In the genomic region with DNA sequence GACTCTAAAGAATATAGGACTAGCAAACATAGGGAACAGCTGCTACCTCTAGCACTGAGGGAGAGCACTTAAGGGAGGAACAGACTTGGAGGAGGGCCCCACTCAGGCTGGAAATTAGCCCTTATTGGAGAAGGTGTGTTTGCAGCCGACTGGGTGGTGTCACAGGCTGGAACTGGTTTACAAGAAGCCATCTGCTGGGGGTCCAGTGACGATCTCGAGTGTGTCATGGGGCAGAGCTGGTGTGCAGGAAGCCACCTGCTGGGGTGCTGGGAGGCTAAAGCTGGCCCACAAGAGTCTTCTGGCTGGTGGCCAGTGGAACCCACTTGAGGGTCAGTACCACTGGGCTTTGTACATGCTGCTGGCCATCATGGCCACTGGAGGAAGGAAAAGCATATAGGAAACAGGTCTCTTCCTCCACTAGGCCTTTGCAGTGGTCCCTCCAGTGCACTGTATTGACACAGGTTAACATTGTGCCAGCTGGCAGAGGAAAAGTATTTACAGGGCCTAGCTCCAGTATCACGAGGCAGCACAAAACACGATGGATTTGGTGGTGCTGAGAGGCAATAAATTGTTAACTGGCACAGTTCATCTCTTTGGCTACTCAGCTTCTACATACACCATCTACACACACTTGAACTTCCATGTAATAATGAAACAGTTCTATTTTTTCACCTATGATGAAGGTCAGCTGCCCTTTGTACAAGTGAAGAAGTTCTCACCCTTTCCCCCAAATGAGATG, we compare ENCODE assay signal across 10 cellular contexts. TPM values are rescaled to one million over a fixed set of nuclear protein-coding genes. Genes with fewer than 3 reads are reported as not detected.
A peak's percentile ranks its signal among the peaks of the same experiment; 100 is the strongest.
DNase-seq lines count a peak whose midpoint lies in the region; ATAC-seq and TF ChIP-seq lines count a peak whose summit lies in the region.
"Had no signal": no experiment of that assay in that cellular context is flagged by ENCODE, and none has a peak within 500 bp of the region (broad histone marks: within the 10 kb centered on the region; RNA-seq: fewer than 3 reads in every experiment).

No MANE protein-coding gene starts in this region.

- H3K9me3 ChIP-seq in mammary epithelial cell (replicated peaks; ENCODE audit: insufficient read depth, low read length): no peaks in the 10 kb centered on the region
- no peaks in the 10 kb centered on the region for H3K9me3 ChIP-seq in prostate gland

- TF ChIP-seq POLR2A in prostate gland (IDR thresholded peaks at IDR 0.05): no peak

- no peaks in the 10 kb centered on the region for H3K27me3 ChIP-seq in mammary epithelial cell (ENCODE audit: insufficient read depth, low read length)
- H3K27me3 ChIP-seq in prostate gland (replicated peaks; ENCODE audit: insufficient read depth): no peaks in the 10 kb centered on the region

- H3K4me2 ChIP-seq in mammary epithelial cell (ENCODE audit: insufficient read depth, low read depth, low read length): no peak overlapping the region
- H3K4me2 ChIP-seq: KMS-11 had no signal

- H3K4me1 ChIP-seq in mammary epithelial cell (ENCODE audit: insufficient read depth, low read length) (peaks cover 24% of the 10 kb centered on the region), prostate gland (replicated peaks) (no peaks in the 10 kb centered on the region)

- H3K27ac ChIP-seq in mammary epithelial cell (ENCODE audit: insufficient read depth, low read depth, low read length): peak overlapping the region; percentile 53
- no peak overlapping the region for H3K27ac ChIP-seq in prostate gland
- H3K27ac ChIP-seq: KMS-11 had no signal

- TF ChIP-seq CTCF in mammary epithelial cell (conservative IDR thresholded peaks at IDR 0.05 in 1 of 2, IDR thresholded peaks at IDR 0.05 in 1 of 2; ENCODE audit: extremely low read depth in 1 of 2, insufficient read depth in 1 of 2, low read depth in 1 of 2, low read length in 2 of 2) (no peak), prostate gland (IDR thresholded peaks at IDR 0.05) (no peak), GM10266 (IDR thresholded peaks at IDR 0.05; ENCODE audit: control insufficient read depth, insufficient read depth, low read depth, missing control alignments) (no peak)

- H3K27me3 Mint-ChIP-seq in activated CD4-positive, alpha-beta T cell treated with anti-CD3 and anti-CD28 coated beads, Interleukin-2, amount 10 ng/mL, durations not matched to agents 7 days and 5 days: peaks cover 2% of the 10 kb centered on the region

- H2AFZ ChIP-seq in mammary epithelial cell (ENCODE audit: low read depth, low read length): no peak overlapping the region

- no peaks in the 10 kb centered on the region for H3K4me1 Mint-ChIP-seq in activated CD4-positive, alpha-beta T cell treated with anti-CD3 and anti-CD28 coated beads, Interleukin-2, amount 10 ng/mL, durations not matched to agents 7 days and 5 days

- in situ Hi-C loops in mammary epithelial cell (cut with MboI; ENCODE audit: low sequenced_read_pairs in 2 of 2): no loop called here

- 54% methylated on average over 5 of the region's 5 CpGs for WGBS in mammary epithelial cell (ENCODE audit: low coverage, missing lambda C conversion rate)
- WGBS in prostate gland: 48% methylated on average over 5 of the region's 5 CpGs

- ATAC-seq in GM18868 (IDR thresholded peaks at IDR 0.05; ENCODE audit: unreplicated experiment): peak; percentile 16
- no peak for ATAC-seq in HG03175 (IDR thresholded peaks at IDR 0.05; ENCODE audit: unreplicated experiment)
- ATAC-seq: esophagus mucosa had no signal

- H3K9ac ChIP-seq in mammary epithelial cell (ENCODE audit: insufficient read depth, low read length): no peak overlapping the region
- H3K9ac ChIP-seq: KMS-11 had no signal

- POLR2A ChIA-PET in activated CD4-positive, alpha-beta T cell treated with anti-CD3 and anti-CD28 coated beads, Interleukin-2, amount 10 ng/mL, durations not matched to agents 7 days and 5 days (lab: Charles Lee): no interaction called here

- BruUV-seq in mammary epithelial cell (replicated peaks; lab: Mats Ljungman, UMichigan): no TSS peak

- H3K9me3 Mint-ChIP-seq in activated CD4-positive, alpha-beta T cell treated with anti-CD3 and anti-CD28 coated beads, Interleukin-2, amount 10 ng/mL, durations not matched to agents 7 days and 5 days: peaks cover 4% of the 10 kb centered on the region

- H3K4me3 ChIP-seq in mammary epithelial cell (replicated peaks in 1 of 3; ENCODE audit: insufficient read depth in 1 of 3, low read depth in 2 of 3, low read length in 3 of 3) (no peak overlapping the region), prostate gland (no peak overlapping the region)

- H3K79me2 ChIP-seq in mammary epithelial cell (ENCODE audit: insufficient read depth, low read length): peaks cover 80% of the 10 kb centered on the region

- dilution Hi-C loops in mammary epithelial cell (cut with HindIII; ENCODE audit: low sequenced_read_pairs): no loop called here

- intact Hi-C loops in mammary epithelial cell (cut with micrococcal nuclease): no loop called here
- intact Hi-C loops in prostate gland (cut with DNase I): no loop called here

- CTCF ChIA-PET in mammary epithelial cell (lab: Charles Lee; ENCODE audit: low non-redundant PET): no interaction called here
- CTCF ChIA-PET in activated CD4-positive, alpha-beta T cell treated with anti-CD3 and anti-CD28 coated beads, Interleukin-2, amount 10 ng/mL, durations not matched to agents 7 days and 5 days (lab: Charles Lee): no interaction called here

- peak; percentile 81 for DNase-seq in NCI-H1092 treated with DMSO at 0.1 percent for 48 hours (lab: John Stamatoyannopoulos, UW)
- DNase-seq in mammary epithelial cell: no peak
- DNase-seq in prostate gland (ENCODE audit: low spot score): peak; percentile 46
- no peak for DNase-seq in GM10266 (ENCODE audit: extremely low spot score)
- no peak for DNase-seq in activated CD4-positive, alpha-beta T cell treated with anti-CD3 and anti-CD28 coated beads, Interleukin-2, amount 10 ng/mL, durations not matched to agents 7 days and 5 days
- no peak for DNase-seq in NAMALWA (ENCODE audit: low spot score)

- H4K20me1 ChIP-seq in mammary epithelial cell (ENCODE audit: insufficient read depth, low read length): no peaks in the 10 kb centered on the region

- H3K36me3 ChIP-seq in mammary epithelial cell (ENCODE audit: insufficient read depth, low read length) (no peaks in the 10 kb centered on the region), prostate gland (no peaks in the 10 kb centered on the region)

- peaks cover 13% of the 10 kb centered on the region for H3K36me3 Mint-ChIP-seq in activated CD4-positive, alpha-beta T cell treated with anti-CD3 and anti-CD28 coated beads, Interleukin-2, amount 10 ng/mL, durations not matched to agents 7 days and 5 days (ENCODE audit: low read depth)

- H3K4me3 Mint-ChIP-seq in activated CD4-positive, alpha-beta T cell treated with anti-CD3 and anti-CD28 coated beads, Interleukin-2, amount 10 ng/mL, durations not matched to agents 7 days and 5 days: no peak overlapping the region

- H3K27ac Mint-ChIP-seq in activated CD4-positive, alpha-beta T cell treated with anti-CD3 and anti-CD28 coated beads, Interleukin-2, amount 10 ng/mL, durations not matched to agents 7 days and 5 days: no peak overlapping the region

RNA-seq across cellular contexts. Expression of a gene that starts 43.6 kb away (rescaled TPM):
- total RNA-seq in mammary epithelial cell (100 to 1,000 TPM in 1 of 2 donors, 10 to 100 TPM in 1; 31.8 to 109 TPM), prostate gland (10 to 100 TPM; 28.9 to 48.8 TPM)
- 39.0 TPM for polyA plus RNA-seq in mammary epithelial cell
- polyA minus RNA-seq in mammary epithelial cell: 48.2 TPM
- 10 to 100 TPM; 14.5 to 15.1 TPM for total RNA-seq in activated CD4-positive, alpha-beta T cell treated with anti-CD3 and anti-CD28 coated beads, Interleukin-2, amount 10 ng/mL, durations not matched to agents 7 days and 5 days

Comparison
In these comparisons a context has a peak if more than half of its experiments do, and no peak if none do; other contexts are left out.
1. DNase-seq: peak in NCI-H1092 treated with DMSO at 0.1 percent for 48 hours (single experiment) and prostate gland (single experiment); none in mammary epithelial cell (single experiment), GM10266 (single experiment), activated CD4-positive, alpha-beta T cell treated with anti-CD3 and anti-CD28 coated beads, Interleukin-2, amount 10 ng/mL, durations not matched to agents 7 days and 5 days (single experiment) and NAMALWA (single experiment).